11 cellular contexts compared by ENCODE assay signal in the genomic region with DNA sequence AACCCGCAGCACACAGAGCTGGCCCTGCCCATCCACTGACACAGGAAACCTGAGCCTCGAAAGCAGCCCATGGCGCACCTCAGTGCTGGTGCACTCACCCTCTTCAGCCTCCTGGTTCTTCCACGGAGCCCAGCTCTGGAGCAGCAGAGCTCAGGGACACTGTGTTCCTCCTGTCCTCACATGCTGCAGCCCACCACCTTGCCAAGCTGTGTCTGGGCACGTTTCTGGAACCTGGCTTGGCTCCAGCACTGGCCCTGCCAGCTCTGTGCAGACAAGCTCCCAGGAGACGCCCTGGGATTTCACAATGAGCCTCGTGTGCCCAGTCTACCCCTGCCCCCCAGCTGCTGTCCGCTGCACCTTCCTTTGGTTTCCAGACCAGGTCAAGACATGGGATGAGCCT.
DNase-seq lines count a peak whose midpoint lies in the region; ATAC-seq and TF ChIP-seq lines count a peak whose summit lies in the region.
"Had no signal": no experiment of that assay in that cellular context is flagged by ENCODE, and none has a peak within 500 bp of the region (broad histone marks: within the 10 kb centered on the region; RNA-seq: fewer than 3 reads in every experiment).

No MANE protein-coding gene starts in this region.

- no peaks in the 10 kb centered on the region for H3K36me3 Mint-ChIP-seq in H9 (ENCODE audit: insufficient read depth in 1 of 3, low read depth in 3 of 3)
- no peaks in the 10 kb centered on the region for H3K36me3 Mint-ChIP-seq in HFFc6 (ENCODE audit: low read depth)
- H3K36me3 Mint-ChIP-seq: naive thymus-derived CD8-positive, alpha-beta T cell had no signal

- H2BK15ac ChIP-seq in H9 (ENCODE audit: low read depth, low read length) = no peak overlapping the region

- H3K9me3 ChIP-seq in adipocyte (ENCODE audit: control insufficient read depth, low read length) (peaks cover 17% of the 10 kb centered on the region), left ventricle myocardium inferior (replicated peaks) (no peaks in the 10 kb centered on the region), stomach smooth muscle (ENCODE audit: control insufficient read depth in 2 of 2, low read length in 2 of 2) (no peaks in the 10 kb centered on the region), H9 (ENCODE audit: control insufficient read depth, low read depth, low read length) (no peaks in the 10 kb centered on the region)

- WGBS in H9 (ENCODE audit: extremely low coverage, insufficient read length, low lambda C conversion rate) = no CpG with 5 or more reads among the region's 8 CpGs

- no peak overlapping the region for H2AFZ ChIP-seq in H9 (ENCODE audit: low read length)

- H3K27me3 Mint-ChIP-seq in H9 (ENCODE audit: low read depth) (peaks cover 5% of the 10 kb centered on the region), HFFc6 (ENCODE audit: insufficient read depth) (no peaks in the 10 kb centered on the region; the same call in 1 of the 2 replicates)

- H3K36me3 ChIP-seq in adipocyte (ENCODE audit: control insufficient read depth, insufficient read depth, low read length, severe bottlenecking) (no peaks in the 10 kb centered on the region), left ventricle myocardium inferior (no peaks in the 10 kb centered on the region), stomach smooth muscle (ENCODE audit: control insufficient read depth in 2 of 2, insufficient read depth in 2 of 2, low read length in 2 of 2) (no peaks in the 10 kb centered on the region)

- ATAC-seq in GM21576 (IDR thresholded peaks at IDR 0.05; ENCODE audit: unreplicated experiment) (no peak), HG03439 (IDR thresholded peaks at IDR 0.05; ENCODE audit: unreplicated experiment) (no peak)
- ATAC-seq: naive thymus-derived CD8-positive, alpha-beta T cell had no signal

- no peak overlapping the region for H2AK5ac ChIP-seq in H9 (ENCODE audit: insufficient read length, low read length)

- H3K4me3 Mint-ChIP-seq in H9 = no peak overlapping the region
- no peak overlapping the region for H3K4me3 Mint-ChIP-seq in HFFc6
- H3K4me3 Mint-ChIP-seq: activated B cell treated with CpG ODN at 0.5 μM for 24 hours; naive thymus-derived CD8-positive, alpha-beta T cell had no signal

- no peak overlapping the region for H3K18ac ChIP-seq in H9 (ENCODE audit: insufficient read length, low read depth, low read length)

- H3K56ac ChIP-seq in H9 (ENCODE audit: insufficient read length, low read depth, low read length) = no peak overlapping the region

- TF ChIP-seq CTCF in left ventricle myocardium inferior (IDR thresholded peaks at IDR 0.05; ENCODE audit: borderline replicate concordance) (no peak), H9 (conservative IDR thresholded peaks at IDR 0.05) (no peak), HFFc6 (IDR thresholded peaks at IDR 0.05) (no peak)

- H4K91ac ChIP-seq in H9 (ENCODE audit: insufficient read length, low read depth, low read length) = no peak overlapping the region

- no peaks in the 10 kb centered on the region for H3K79me2 ChIP-seq in H9 (ENCODE audit: insufficient read depth, low read length)

- H3K4me1 Mint-ChIP-seq in H9 (no peaks in the 10 kb centered on the region), HFFc6 (ENCODE audit: low read depth) (peaks cover 16% of the 10 kb centered on the region)

- no peak overlapping the region for H3T11ph ChIP-seq in H9 (ENCODE audit: low read length)

- DNase-seq in MV-4-11 (lab: John Stamatoyannopoulos, UW) (peak; percentile 21), adipocyte (ENCODE audit: low read depth) (peak; percentile 14), left ventricle myocardium inferior (peak; percentile 87), H9 (no peak), HFFc6 (no peak)
- DNase-seq: activated B cell treated with CpG ODN at 0.5 μM for 24 hours; activated gamma-delta T cell; naive thymus-derived CD8-positive, alpha-beta T cell had no signal

- H3K9ac ChIP-seq in adipocyte (ENCODE audit: low read length) (no peak overlapping the region), stomach smooth muscle (ENCODE audit: low read length in 2 of 2) (no peak overlapping the region), H9 (ENCODE audit: extremely low read depth, insufficient read length, low read length) (no peak overlapping the region)

- H3K9me3 Mint-ChIP-seq in H9 (no peaks in the 10 kb centered on the region; a peak in 1 of 5 replicates), HFFc6 (no peaks in the 10 kb centered on the region)
- H3K9me3 Mint-ChIP-seq: activated B cell treated with CpG ODN at 0.5 μM for 24 hours; naive thymus-derived CD8-positive, alpha-beta T cell had no signal

- H3K4me2 ChIP-seq in H9 (ENCODE audit: insufficient read depth, insufficient read length, low read length) = no peak overlapping the region

- H3K4ac ChIP-seq in H9 (ENCODE audit: low read depth, low read length) = no peak overlapping the region

- H3K27ac ChIP-seq in left ventricle myocardium inferior (replicated peaks) (peak overlapping the region; percentile 81), stomach smooth muscle (ENCODE audit: low read length) (peak overlapping the region; percentile 37), H9 (ENCODE audit: insufficient read length, low read depth, low read length) (no peak overlapping the region)

- H2BK5ac ChIP-seq in H9 (ENCODE audit: insufficient read length, low read length) = no peak overlapping the region

- no peak overlapping the region for H3K23ac ChIP-seq in H9 (ENCODE audit: insufficient read length, low read depth, low read length)

- peaks cover 2% of the 10 kb centered on the region for H4K20me1 ChIP-seq in H9 (ENCODE audit: control insufficient read depth, insufficient read depth, insufficient read length)

- no peak overlapping the region for H2BK120ac ChIP-seq in H9 (ENCODE audit: low read depth, low read length, poor library complexity, severe bottlenecking)

- H3K4me1 ChIP-seq in adipocyte (ENCODE audit: control insufficient read depth, insufficient read depth, low read length) (peaks cover 46% of the 10 kb centered on the region), left ventricle myocardium inferior (peaks cover 24% of the 10 kb centered on the region), stomach smooth muscle (ENCODE audit: control insufficient read depth, insufficient read depth, low read length) (peaks cover 12% of the 10 kb centered on the region), H9 (ENCODE audit: insufficient read depth, low read length) (no peaks in the 10 kb centered on the region)

- H3K4me3 ChIP-seq in adipocyte (ENCODE audit: low read length) = no peak overlapping the region
- no peak overlapping the region for H3K4me3 ChIP-seq in left ventricle myocardium inferior
- H3K4me3 ChIP-seq in stomach smooth muscle (ENCODE audit: low read length in 2 of 2) = peak overlapping the region in 1 of 2 donors; percentile 22

- no peak overlapping the region for H4K8ac ChIP-seq in H9 (replicated peaks; ENCODE audit: insufficient read length, low read depth, low read length)

- H2BK12ac ChIP-seq in H9 (ENCODE audit: insufficient read length, low read depth, low read length) = no peak overlapping the region

- H3K27ac Mint-ChIP-seq in H9 (no peak overlapping the region; a peak in 1 of 7 replicates), HFFc6 (no peak overlapping the region)
- H3K27ac Mint-ChIP-seq: activated B cell treated with CpG ODN at 0.5 μM for 24 hours; naive thymus-derived CD8-positive, alpha-beta T cell had no signal

- no peaks in the 10 kb centered on the region for H3K79me1 ChIP-seq in H9 (ENCODE audit: insufficient read depth, low read depth, low read length, poor library complexity, severe bottlenecking)

- no peaks in the 10 kb centered on the region for H3K27me3 ChIP-seq in adipocyte (replicated peaks; ENCODE audit: control insufficient read depth, insufficient read depth, low read length)
- H3K27me3 ChIP-seq in left ventricle myocardium inferior (ENCODE audit: low read depth) = peaks cover 2% of the 10 kb centered on the region
- H3K27me3 ChIP-seq in stomach smooth muscle (ENCODE audit: control insufficient read depth in 1 of 2, insufficient read depth in 2 of 2, low read length in 2 of 2) = no peaks in the 10 kb centered on the region
- no peaks in the 10 kb centered on the region for H3K27me3 ChIP-seq in H9 (ENCODE audit: insufficient read depth, low read length)

- no peak overlapping the region for H4K5ac ChIP-seq in H9 (ENCODE audit: insufficient read length, low read depth, low read length)

- no peaks in the 10 kb centered on the region for H3K23me2 ChIP-seq in H9 (ENCODE audit: insufficient read length, low read depth, low read length, poor library complexity, severe bottlenecking)

- no peak overlapping the region for H3K14ac ChIP-seq in H9 (ENCODE audit: insufficient read depth, low read length)

- intact Hi-C loops in left ventricle myocardium inferior (cut with micrococcal nuclease) = no loop called here

- H2BK20ac ChIP-seq in H9 (ENCODE audit: low read depth, low read length, poor library complexity, severe bottlenecking) = no peak overlapping the region

Comparison
In these comparisons a context has a peak if more than half of its experiments do, and no peak if none do; other contexts are left out.
1. DNase-seq: peak in MV-4-11 (single experiment), adipocyte (single experiment) and left ventricle myocardium inferior (single experiment); none in H9 (single experiment) and HFFc6 (single experiment).